33 cellular contexts compared by ENCODE assay signal in genomic region chr20:5183731-5184474, GRCh38. TPM values are rescaled to one million over a fixed set of nuclear protein-coding genes. Genes with fewer than 3 reads are reported as not detected.
A peak's percentile ranks its signal among the peaks of the same experiment; 100 is the strongest.
DNase-seq lines count a peak whose midpoint lies in the region; ATAC-seq and TF ChIP-seq lines count a peak whose summit lies in the region.
"Had no signal": no experiment of that assay in that cellular context is flagged by ENCODE, and none has a peak within 500 bp of the region (broad histone marks: within the 10 kb centered on the region; RNA-seq: fewer than 3 reads in every experiment).

No MANE protein-coding gene starts in this region.

- H3K36me3 Mint-ChIP-seq in naive thymus-derived CD4-positive, alpha-beta T cell = peaks cover 8 to 54% (median 15%) of the 10 kb centered on the region in 5 donors

- H3K4me3 ChIP-seq in left ventricle myocardium inferior (no peak overlapping the region), right atrium auricular region (no peak overlapping the region), ascending aorta (no peak overlapping the region)
- H3K4me3 ChIP-seq in naive thymus-derived CD4-positive, alpha-beta T cell (ENCODE audit: low read length) = no peak overlapping the region
- H3K4me3 ChIP-seq: cardiac muscle cell, esophagus squamous epithelium, hepatocyte, prostate gland, SJCRH30, stomach, tibial nerve had no signal

- H3K27me3 Mint-ChIP-seq in naive thymus-derived CD4-positive, alpha-beta T cell = no peaks in the 10 kb centered on the region
- H3K27me3 Mint-ChIP-seq: T-cell had no signal

- intact Hi-C loops in left ventricle myocardium inferior (cut with micrococcal nuclease) (no loop called here), ascending aorta (cut with DNase I) (no loop called here)
- intact Hi-C loops in naive thymus-derived CD4-positive, alpha-beta T cell (cut with micrococcal nuclease) = no loop called here

- no peak for TF ChIP-seq CTCF in left ventricle myocardium inferior (IDR thresholded peaks at IDR 0.05; ENCODE audit: borderline replicate concordance)
- no peak for TF ChIP-seq CTCF in right atrium auricular region (IDR thresholded peaks at IDR 0.05)
- TF ChIP-seq CTCF in ascending aorta (IDR thresholded peaks at IDR 0.05) = no peak

- H3K4me3 Mint-ChIP-seq in naive thymus-derived CD4-positive, alpha-beta T cell = no peak overlapping the region
- H3K4me3 Mint-ChIP-seq: endodermal cell, T-cell had no signal

- H3K27ac ChIP-seq in left ventricle myocardium inferior (replicated peaks) = peak overlapping the region; percentile 79
- H3K27ac ChIP-seq in right atrium auricular region = no peak overlapping the region
- H3K27ac ChIP-seq in ascending aorta = peak overlapping the region; percentile 56 to 81
- H3K27ac ChIP-seq in naive thymus-derived CD4-positive, alpha-beta T cell (ENCODE audit: low read depth, low read length) = no peak overlapping the region
- H3K27ac ChIP-seq: cardiac muscle cell, esophagus squamous epithelium, hepatocyte, neutrophil, prostate gland, SJCRH30, stomach, tibial nerve had no signal

- ATAC-seq in naive thymus-derived CD4-positive, alpha-beta T cell = no peak
- no peak for ATAC-seq in GM19035 (IDR thresholded peaks at IDR 0.05; ENCODE audit: unreplicated experiment)
- ATAC-seq: left cardiac atrium, T-cell had no signal

- H3K9me3 Mint-ChIP-seq in naive thymus-derived CD4-positive, alpha-beta T cell = no peaks in the 10 kb centered on the region
- H3K9me3 Mint-ChIP-seq: endodermal cell, T-cell had no signal

- H3K36me3 ChIP-seq in left ventricle myocardium inferior (peaks cover 78% of the 10 kb centered on the region), right atrium auricular region (peaks cover 67% of the 10 kb centered on the region), ascending aorta (peaks cover 56 to 67% of the 10 kb centered on the region in 2 donors)
- peaks cover 0 to 85% (median 24%) of the 10 kb centered on the region in 3 experiments for H3K36me3 ChIP-seq in naive thymus-derived CD4-positive, alpha-beta T cell (ENCODE audit: control insufficient read depth in 2 of 3, insufficient read depth in 3 of 3, low read length in 3 of 3)
- H3K36me3 ChIP-seq: prostate gland had no signal

- POLR2A ChIA-PET in naive thymus-derived CD4-positive, alpha-beta T cell (lab: Charles Lee) = no interaction called here

- CTCF ChIA-PET in naive thymus-derived CD4-positive, alpha-beta T cell (lab: Charles Lee) = interaction anchor here (1.5 kb wide), 1 partner anchor 22 kb away, joined by 3 read pairs; no protein-coding TSS in a partner anchor

- H3K9me3 ChIP-seq in left ventricle myocardium inferior (replicated peaks) (no peaks in the 10 kb centered on the region), right atrium auricular region (no peaks in the 10 kb centered on the region), ascending aorta (no peaks in the 10 kb centered on the region)
- no peaks in the 10 kb centered on the region for H3K9me3 ChIP-seq in naive thymus-derived CD4-positive, alpha-beta T cell (ENCODE audit: control insufficient read depth in 2 of 3, low read length in 3 of 3)
- H3K9me3 ChIP-seq: BE2C, esophagus squamous epithelium, neutrophil, prostate gland, SJCRH30, stomach, tibial nerve had no signal

- no peaks in the 10 kb centered on the region for H3K4me1 Mint-ChIP-seq in naive thymus-derived CD4-positive, alpha-beta T cell
- H3K4me1 Mint-ChIP-seq: T-cell had no signal

- no peaks in the 10 kb centered on the region for H3K27me3 ChIP-seq in left ventricle myocardium inferior (ENCODE audit: low read depth)
- no peaks in the 10 kb centered on the region for H3K27me3 ChIP-seq in right atrium auricular region
- no peaks in the 10 kb centered on the region for H3K27me3 ChIP-seq in ascending aorta
- no peaks in the 10 kb centered on the region for H3K27me3 ChIP-seq in naive thymus-derived CD4-positive, alpha-beta T cell (ENCODE audit: control insufficient read depth in 2 of 2, insufficient read depth in 2 of 2, low read length in 2 of 2)
- H3K27me3 ChIP-seq: BE2C, cardiac muscle cell, esophagus squamous epithelium, hepatocyte, neutrophil, SJCRH30, stomach, tibial nerve had no signal

- H3K4me1 ChIP-seq in left ventricle myocardium inferior = peaks cover 63% of the 10 kb centered on the region
- peaks cover 0 to 33% of the 10 kb centered on the region in 2 donors for H3K4me1 ChIP-seq in right atrium auricular region
- peaks cover 11 to 28% of the 10 kb centered on the region in 2 donors for H3K4me1 ChIP-seq in ascending aorta
- H3K4me1 ChIP-seq in naive thymus-derived CD4-positive, alpha-beta T cell (ENCODE audit: control insufficient read depth in 2 of 2, insufficient read depth in 2 of 2, low read length in 2 of 2) = no peaks in the 10 kb centered on the region
- H3K4me1 ChIP-seq: BE2C, prostate gland, SJCRH30 had no signal

- H3K27ac Mint-ChIP-seq in naive thymus-derived CD4-positive, alpha-beta T cell = peak overlapping the region in 6 of 9 donors; percentile 3 to 76 (median 42)

- DNase-seq in left ventricle myocardium inferior = no peak
- DNase-seq in right atrium auricular region (ENCODE audit: low spot score) = no peak
- DNase-seq in ascending aorta (ENCODE audit: low spot score in 2 of 2) = no peak
- DNase-seq in naive thymus-derived CD4-positive, alpha-beta T cell = no peak
- DNase-seq in NOMO-1 treated with dmso at 0.1 percent for 144 hours (lab: John Stamatoyannopoulos, UW; ENCODE audit: unreplicated experiment) = no peak
- no peak for DNase-seq in NCI-H748 treated with DMSO at 0.1 percent for 48 hours (lab: John Stamatoyannopoulos, UW)
- DNase-seq: ACHN; activated CD4-positive, CD25-positive, alpha-beta regulatory T cell; activated naive CD4-positive, alpha-beta T cell treated with Interleukin-2 at 50 U/mL for 16 hours; activated T-cell treated with anti-CD3 and anti-CD28 coated beads for 4 hours; BE2C; COR-L47; cortex of kidney; DMS79; endodermal cell; esophagus squamous epithelium; GDM1; IMR-90; left cardiac atrium; mesendoderm; NCI-H1092; NCI-H1694 treated with DMSO at 0.1 percent for 48 hours; NCI-H526 treated with DMSO at 0.1 percent for 48 hours; SJCRH30; stimulated activated CD4-positive, alpha-beta T cell treated with anti-CD3 and anti-CD28 coated beads, Interleukin-15, amount 100 ng/mL, for 24 hours; stomach; T-cell had no signal

RNA-seq across cellular contexts. Expression of gene CDS2, which starts 57.1 kb away (rescaled TPM):
- total RNA-seq in left ventricle myocardium inferior (79.0 TPM), right atrium auricular region (10 to 100 TPM; 45.5 to 60.8 TPM), ascending aorta (41.4 TPM)
- total RNA-seq in naive thymus-derived CD4-positive, alpha-beta T cell = 10 to 100 TPM; 48.3 to 58.3 (median 57.8) TPM
- polyA plus RNA-seq in naive thymus-derived CD4-positive, alpha-beta T cell = 10 to 100 TPM; 34.9 to 37.8 TPM

Comparison
In these comparisons a context has a peak if more than half of its experiments do, and no peak if none do; other contexts are left out.
1. H3K27ac ChIP-seq: peak in left ventricle myocardium inferior (single experiment) and ascending aorta (2 of 2); none in right atrium auricular region (0 of 2) and naive thymus-derived CD4-positive, alpha-beta T cell (single experiment).